In the genomic region with DNA sequence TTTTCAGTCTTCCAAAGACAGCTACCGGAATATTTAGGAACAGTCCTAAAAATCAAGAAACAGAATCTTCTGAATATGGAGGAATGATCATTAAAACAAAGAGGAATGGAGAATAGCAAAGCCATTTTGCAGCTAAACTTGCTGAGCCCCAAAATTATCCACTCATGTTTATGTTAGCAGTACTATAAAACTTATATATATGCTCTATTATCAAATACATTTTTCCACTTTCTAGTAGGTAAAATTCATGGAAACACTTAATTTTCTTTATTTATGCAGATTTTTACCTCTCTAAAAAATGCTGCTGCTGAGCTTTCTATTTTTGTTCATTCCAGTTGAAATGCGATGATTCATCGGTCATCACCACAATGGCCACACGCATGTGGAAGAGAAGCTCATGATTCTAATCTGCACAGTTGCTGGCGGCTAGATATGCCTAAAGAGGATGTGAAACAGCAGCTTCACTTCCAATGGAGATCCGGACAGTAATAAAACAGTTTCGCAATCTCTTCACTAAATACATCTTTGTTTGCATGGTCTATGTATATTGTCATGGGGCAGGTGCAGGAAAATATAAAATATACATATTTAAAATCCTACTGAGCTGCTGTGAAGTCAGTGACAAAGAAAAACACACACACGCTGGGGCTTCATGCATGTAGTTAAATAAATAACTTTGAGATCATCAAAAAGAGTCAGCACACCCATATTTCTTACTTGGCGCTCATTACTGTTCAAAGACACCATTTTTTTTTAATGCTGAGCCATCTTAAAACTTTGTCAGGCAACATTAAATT, we compare ENCODE assay signal across 10 cellular contexts.
DNase-seq lines count a peak whose midpoint lies in the region; ATAC-seq, FAIRE-seq and TF ChIP-seq lines count a peak whose summit lies in the region.
"Had no signal": no experiment of that assay in that cellular context is flagged by ENCODE, and none has a peak within 500 bp of the region (broad histone marks: within the 10 kb centered on the region; RNA-seq: fewer than 3 reads in every experiment).

No MANE protein-coding gene starts in this region.

- peak; percentile 5 for DNase-seq in T-helper 2 cell treated with Interferon-gamma antibody and Interleukin-4, amounts not matched to agents 5 μg/mL and 100 μg/mL, for 36 hours (ENCODE audit: low spot score)
- no peak for DNase-seq in T-helper 2 cell
- peak; percentile 86 for DNase-seq in NCI-H146 (lab: John Stamatoyannopoulos, UW)
- peak; percentile 62 to 96 (median 74) for DNase-seq in K562 (ENCODE audit: extremely low read depth in 1 of 4, low spot score in 3 of 4)
- DNase-seq in natural killer cell, result no peak
- no peak for DNase-seq in vagina (ENCODE audit: extremely low spot score in 2 of 2)
- no peak for DNase-seq in iPS-NIHi11 (ENCODE audit: low spot score)

- peak; percentile 97 for TF ChIP-seq EP300 in K562 (IDR thresholded peaks at IDR 0.05; ENCODE audit: low read length)

- H3K27ac ChIP-seq in K562 (ENCODE audit: extremely low read depth, low read depth, low read length) (peak overlapping the region; percentile 88), vagina (no peak overlapping the region)

- in situ Hi-C loops in K562 (cut with MboI), result no loop called here

- POLR2A ChIA-PET in K562 (lab: Yijun Ruan, JAX), result interaction anchor here (0.9 to 2.5 kb wide), 7 partner anchors 9 to 32 kb away, joined by 3 to 12 read pairs (median 4); no protein-coding TSS in a partner anchor

- no peaks in the 10 kb centered on the region for H4K20me1 ChIP-seq in K562 (replicated peaks; ENCODE audit: control insufficient read depth, insufficient read depth, low read length)

- WGBS in K562 (ENCODE audit: insufficient coverage, low coverage, missing lambda C conversion rate), result 6% methylated on average over 9 of the region's 9 CpGs

- H3K9ac ChIP-seq in K562 (ENCODE audit: insufficient read depth in 1 of 2, low read depth in 2 of 2, low read length in 2 of 2), result peak overlapping the region in 1 of 2 experiments; percentile 65; a peak in 2 of 4 replicates

- no peaks in the 10 kb centered on the region for H3K27me3 Mint-ChIP-seq in T-helper 2 cell treated with Interferon-gamma antibody and Interleukin-4, amounts not matched to agents 5 μg/mL and 100 μg/mL, for 36 hours (ENCODE audit: low read depth)
- no peaks in the 10 kb centered on the region for H3K27me3 Mint-ChIP-seq in natural killer cell (ENCODE audit: low read depth in 2 of 2)

- H3K9me3 Mint-ChIP-seq in T-helper 2 cell treated with Interferon-gamma antibody and Interleukin-4, amounts not matched to agents 5 μg/mL and 100 μg/mL, for 36 hours, result no peaks in the 10 kb centered on the region
- no peaks in the 10 kb centered on the region for H3K9me3 Mint-ChIP-seq in natural killer cell

- no peaks in the 10 kb centered on the region for H3K9me1 ChIP-seq in K562 (ENCODE audit: control insufficient read depth, insufficient read depth, low read length)

- H3K9me3 ChIP-seq in K562 (replicated peaks; ENCODE audit: control insufficient read depth, insufficient read depth, low read depth, low read length), result peaks cover 7% of the 10 kb centered on the region; the same call in 1 of the 2 replicates
- no peaks in the 10 kb centered on the region for H3K9me3 ChIP-seq in vagina

- H3K4me1 Mint-ChIP-seq in T-helper 2 cell treated with Interferon-gamma antibody and Interleukin-4, amounts not matched to agents 5 μg/mL and 100 μg/mL, for 36 hours (ENCODE audit: low read depth), result peaks cover 2% of the 10 kb centered on the region
- H3K4me1 Mint-ChIP-seq in natural killer cell, result peaks cover 20 to 25% of the 10 kb centered on the region in 2 donors

- peaks cover 11 to 39% of the 10 kb centered on the region in 2 experiments for H3K4me1 ChIP-seq in K562 (replicated peaks in 1 of 2; ENCODE audit: control insufficient read depth in 2 of 2, insufficient read depth in 2 of 2, low read length in 2 of 2)
- H3K4me1 ChIP-seq in vagina, result no peaks in the 10 kb centered on the region

- no peak overlapping the region for H3K4me3 Mint-ChIP-seq in T-helper 2 cell treated with Interferon-gamma antibody and Interleukin-4, amounts not matched to agents 5 μg/mL and 100 μg/mL, for 36 hours
- H3K4me3 Mint-ChIP-seq in natural killer cell, result no peak overlapping the region

- TF ChIP-seq POLR2A in K562 (conservative IDR thresholded peaks at IDR 0.05) (no peak), vagina (IDR thresholded peaks at IDR 0.05) (no peak)

- H3K4me3 ChIP-seq in K562 (no peak overlapping the region), vagina (no peak overlapping the region)
- H3K4me3 ChIP-seq: skin epidermis had no signal

- H3K79me2 ChIP-seq in K562 (ENCODE audit: control insufficient read depth, insufficient read depth, low read length), result no peaks in the 10 kb centered on the region

- H3K4me2 ChIP-seq in K562 (ENCODE audit: insufficient read depth, low read length), result peak overlapping the region; percentile 47

- H3K36me3 ChIP-seq in K562 (ENCODE audit: control insufficient read depth, insufficient read depth, low read length) (no peaks in the 10 kb centered on the region), vagina (no peaks in the 10 kb centered on the region)

- no peaks in the 10 kb centered on the region for H3K36me3 Mint-ChIP-seq in T-helper 2 cell treated with Interferon-gamma antibody and Interleukin-4, amounts not matched to agents 5 μg/mL and 100 μg/mL, for 36 hours (ENCODE audit: low read depth)
- H3K36me3 Mint-ChIP-seq in natural killer cell, result no peaks in the 10 kb centered on the region

- ATAC-seq in HG02870 (IDR thresholded peaks at IDR 0.05; ENCODE audit: unreplicated experiment), result peak; percentile 98
- peak; percentile 95 for ATAC-seq in K562
- peak in 2 of 3 donors; percentile 63 to 70 for ATAC-seq in natural killer cell

- CTCF ChIA-PET in K562 (lab: Yijun Ruan, JAX; ENCODE audit: low intra/inter-chr PET ratio), result no interaction called here

- intact Hi-C loops in K562 (cut with micrococcal nuclease), result loop anchor here (2.0 to 10.0 kb wide), 4 partner anchors 30 to 210 kb away; no protein-coding TSS in a partner anchor
- intact Hi-C loops in natural killer cell (cut with micrococcal nuclease), result no loop called here
- intact Hi-C loops in vagina (cut with DNase I), result no loop called here

- BruUV-seq in K562 (replicated peaks; lab: Mats Ljungman, UMichigan), result TSS peak; percentile 53

- peak overlapping the region; percentile 67 for H2AFZ ChIP-seq in K562 (ENCODE audit: low read depth, low read length)

- TF ChIP-seq RAD21 in K562 (CRISPR knock-in tag; conservative IDR thresholded peaks at IDR 0.05 in 1 of 2, IDR thresholded peaks at IDR 0.05 in 1 of 2), result peak in 1 of 2 experiments; percentile 43; a peak in 3 of 4 replicates

- TF ChIP-seq CTCF in K562 (IDR thresholded peaks at IDR 0.05 in 2 of 3, conservative IDR thresholded peaks at IDR 0.05 in 1 of 3; ENCODE audit: insufficient read depth in 2 of 3, low read depth in 1 of 3, low read length in 3 of 3) (no peak), natural killer cell (IDR thresholded peaks at IDR 0.05) (no peak), vagina (IDR thresholded peaks at IDR 0.05) (no peak)

- FAIRE-seq in K562 (lab: Jason Lieb, UNC), result peak; percentile 95
- FAIRE-seq: A204.1 had no signal

- H3K27ac Mint-ChIP-seq in T-helper 2 cell treated with Interferon-gamma antibody and Interleukin-4, amounts not matched to agents 5 μg/mL and 100 μg/mL, for 36 hours, result no peak overlapping the region
- H3K27ac Mint-ChIP-seq in natural killer cell, result no peak overlapping the region

- H3K27me3 ChIP-seq in K562 (ENCODE audit: control insufficient read depth in 2 of 2, insufficient read depth in 2 of 2, low read length in 2 of 2), result no peaks in the 10 kb centered on the region
- H3K27me3 ChIP-seq in vagina, result no peaks in the 10 kb centered on the region

TF ChIP-seq in K562, 482 proteins besides CTCF, POLR2A, EP300 and RAD21 (continues in another document):
- TF ChIP-seq NBN (IDR thresholded peaks at IDR 0.05; ENCODE audit: low read depth), result peak; percentile 91
- no peak for TF ChIP-seq STAT5B (CRISPR knock-in tag; IDR thresholded peaks at IDR 0.05)
- TF ChIP-seq, protein P1, sequence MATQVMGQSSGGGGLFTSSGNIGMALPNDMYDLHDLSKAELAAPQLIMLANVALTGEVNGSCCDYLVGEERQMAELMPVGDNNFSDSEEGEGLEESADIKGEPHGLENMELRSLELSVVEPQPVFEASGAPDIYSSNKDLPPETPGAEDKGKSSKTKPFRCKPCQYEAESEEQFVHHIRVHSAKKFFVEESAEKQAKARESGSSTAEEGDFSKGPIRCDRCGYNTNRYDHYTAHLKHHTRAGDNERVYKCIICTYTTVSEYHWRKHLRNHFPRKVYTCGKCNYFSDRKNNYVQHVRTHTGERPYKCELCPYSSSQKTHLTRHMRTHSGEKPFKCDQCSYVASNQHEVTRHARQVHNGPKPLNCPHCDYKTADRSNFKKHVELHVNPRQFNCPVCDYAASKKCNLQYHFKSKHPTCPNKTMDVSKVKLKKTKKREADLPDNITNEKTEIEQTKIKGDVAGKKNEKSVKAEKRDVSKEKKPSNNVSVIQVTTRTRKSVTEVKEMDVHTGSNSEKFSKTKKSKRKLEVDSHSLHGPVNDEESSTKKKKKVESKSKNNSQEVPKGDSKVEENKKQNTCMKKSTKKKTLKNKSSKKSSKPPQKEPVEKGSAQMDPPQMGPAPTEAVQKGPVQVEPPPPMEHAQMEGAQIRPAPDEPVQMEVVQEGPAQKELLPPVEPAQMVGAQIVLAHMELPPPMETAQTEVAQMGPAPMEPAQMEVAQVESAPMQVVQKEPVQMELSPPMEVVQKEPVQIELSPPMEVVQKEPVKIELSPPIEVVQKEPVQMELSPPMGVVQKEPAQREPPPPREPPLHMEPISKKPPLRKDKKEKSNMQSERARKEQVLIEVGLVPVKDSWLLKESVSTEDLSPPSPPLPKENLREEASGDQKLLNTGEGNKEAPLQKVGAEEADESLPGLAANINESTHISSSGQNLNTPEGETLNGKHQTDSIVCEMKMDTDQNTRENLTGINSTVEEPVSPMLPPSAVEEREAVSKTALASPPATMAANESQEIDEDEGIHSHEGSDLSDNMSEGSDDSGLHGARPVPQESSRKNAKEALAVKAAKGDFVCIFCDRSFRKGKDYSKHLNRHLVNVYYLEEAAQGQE (CRISPR knock-in tag; IDR thresholded peaks at IDR 0.05; ENCODE audit: low read depth), result no peak
- peak; percentile 69; the same call in 1 of the 2 replicates for TF ChIP-seq ZNF239 (CRISPR knock-in tag; IDR thresholded peaks at IDR 0.05)
- TF ChIP-seq, protein P2, sequence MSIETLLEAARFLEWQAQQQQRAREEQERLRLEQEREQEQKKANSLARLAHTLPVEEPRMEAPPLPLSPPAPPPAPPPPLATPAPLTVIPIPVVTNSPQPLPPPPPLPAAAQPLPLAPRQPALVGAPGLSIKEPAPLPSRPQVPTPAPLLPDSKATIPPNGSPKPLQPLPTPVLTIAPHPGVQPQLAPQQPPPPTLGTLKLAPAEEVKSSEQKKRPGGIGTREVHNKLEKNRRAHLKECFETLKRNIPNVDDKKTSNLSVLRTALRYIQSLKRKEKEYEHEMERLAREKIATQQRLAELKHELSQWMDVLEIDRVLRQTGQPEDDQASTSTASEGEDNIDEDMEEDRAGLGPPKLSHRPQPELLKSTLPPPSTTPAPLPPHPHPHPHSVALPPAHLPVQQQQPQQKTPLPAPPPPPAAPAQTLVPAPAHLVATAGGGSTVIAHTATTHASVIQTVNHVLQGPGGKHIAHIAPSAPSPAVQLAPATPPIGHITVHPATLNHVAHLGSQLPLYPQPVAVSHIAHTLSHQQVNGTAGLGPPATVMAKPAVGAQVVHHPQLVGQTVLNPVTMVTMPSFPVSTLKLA (conservative IDR thresholded peaks at IDR 0.05), result peak; percentile 68 to 80; a peak in 2 of 4 replicates

Comparison
In these comparisons a context has a peak if more than half of its experiments do, and no peak if none do; other contexts are left out.
1. DNase-seq: peak in T-helper 2 cell treated with Interferon-gamma antibody and Interleukin-4, amounts not matched to agents 5 μg/mL and 100 μg/mL, for 36 hours (single experiment), NCI-H146 (single experiment) and K562 (4 of 4); none in T-helper 2 cell (0 of 5), natural killer cell (single experiment), vagina (0 of 2) and iPS-NIHi11 (single experiment).
2. Peak in every context shown above with its lines, with median percentiles within 50 percentile points of each other: ATAC-seq.